In genomic region chr1:185348296-185348695, GRCh38 we compare ENCODE assay signal across 1 cellular context.
TF ChIP-seq lines count a peak whose summit lies in the region.

No MANE protein-coding gene starts in this region.

TF ChIP-seq in HepG2, 621 proteins besides CTCF, POLR2A, EP300 and RAD21 (continued from another document and continues in another):
- TF ChIP-seq, protein P1, sequence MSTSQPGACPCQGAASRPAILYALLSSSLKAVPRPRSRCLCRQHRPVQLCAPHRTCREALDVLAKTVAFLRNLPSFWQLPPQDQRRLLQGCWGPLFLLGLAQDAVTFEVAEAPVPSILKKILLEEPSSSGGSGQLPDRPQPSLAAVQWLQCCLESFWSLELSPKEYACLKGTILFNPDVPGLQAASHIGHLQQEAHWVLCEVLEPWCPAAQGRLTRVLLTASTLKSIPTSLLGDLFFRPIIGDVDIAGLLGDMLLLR (CRISPR knock-in tag; IDR thresholded peaks at IDR 0.05), result no peak
- TF ChIP-seq NONO (IDR thresholded peaks at IDR 0.05), result no peak
- TF ChIP-seq NONO (CRISPR knock-in tag; conservative IDR thresholded peaks at IDR 0.05), result no peak
- TF ChIP-seq, protein P2, sequence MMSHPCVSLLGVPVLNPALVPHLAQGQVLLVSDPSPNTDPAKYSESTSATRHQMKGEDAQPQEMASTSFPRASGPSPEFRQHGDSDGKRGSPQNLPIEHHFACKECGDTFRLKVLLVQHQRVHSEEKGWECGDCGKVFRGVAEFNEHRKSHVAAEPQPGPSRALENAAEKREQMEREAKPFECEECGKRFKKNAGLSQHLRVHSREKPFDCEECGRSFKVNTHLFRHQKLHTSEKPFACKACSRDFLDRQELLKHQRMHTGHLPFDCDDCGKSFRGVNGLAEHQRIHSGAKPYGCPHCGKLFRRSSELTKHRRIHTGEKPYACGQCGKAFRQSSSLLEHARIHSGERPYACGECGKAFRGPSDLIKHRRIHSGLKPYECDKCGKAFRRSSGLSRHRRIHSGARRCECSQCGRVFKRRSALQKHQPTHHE (CRISPR knock-in tag; IDR thresholded peaks at IDR 0.05; ENCODE audit: borderline replicate concordance), result no peak
- no peak for TF ChIP-seq ZNF121 (CRISPR knock-in tag; IDR thresholded peaks at IDR 0.05)
- TF ChIP-seq ESRRA (CRISPR knock-in tag; IDR thresholded peaks at IDR 0.05; ENCODE audit: low read depth), result no peak
- no peak for TF ChIP-seq AFF4 (CRISPR knock-in tag; IDR thresholded peaks at IDR 0.05)
- TF ChIP-seq ZFP41 (CRISPR knock-in tag; IDR thresholded peaks at IDR 0.05; ENCODE audit: borderline replicate concordance), result no peak
- no peak for TF ChIP-seq NPAS2 (CRISPR knock-in tag; IDR thresholded peaks at IDR 0.05; ENCODE audit: borderline replicate concordance)
- no peak for TF ChIP-seq JUND (CRISPR knock-in tag; IDR thresholded peaks at IDR 0.05)
- no peak for TF ChIP-seq SIX1 (CRISPR knock-in tag; IDR thresholded peaks at IDR 0.05; ENCODE audit: borderline replicate concordance)
- no peak for TF ChIP-seq SNRNP70 (IDR thresholded peaks at IDR 0.05; ENCODE audit: low read depth, low read length)
- TF ChIP-seq IKZF1 (IDR thresholded peaks at IDR 0.05), result no peak
- TF ChIP-seq SMAD1 (CRISPR knock-in tag; IDR thresholded peaks at IDR 0.05; ENCODE audit: borderline replicate concordance, low read depth), result no peak
- no peak for TF ChIP-seq TOE1 (CRISPR knock-in tag; IDR thresholded peaks at IDR 0.05)
- no peak for TF ChIP-seq MED13 (CRISPR knock-in tag; IDR thresholded peaks at IDR 0.05)
- TF ChIP-seq ZNF816 (CRISPR knock-in tag; IDR thresholded peaks at IDR 0.05; ENCODE audit: borderline replicate concordance), result no peak
- TF ChIP-seq TMF1 (CRISPR knock-in tag; IDR thresholded peaks at IDR 0.05; ENCODE audit: low read depth), result no peak
- TF ChIP-seq ZNF382 (CRISPR knock-in tag; IDR thresholded peaks at IDR 0.05; ENCODE audit: borderline replicate concordance), result no peak
- TF ChIP-seq, protein P3, sequence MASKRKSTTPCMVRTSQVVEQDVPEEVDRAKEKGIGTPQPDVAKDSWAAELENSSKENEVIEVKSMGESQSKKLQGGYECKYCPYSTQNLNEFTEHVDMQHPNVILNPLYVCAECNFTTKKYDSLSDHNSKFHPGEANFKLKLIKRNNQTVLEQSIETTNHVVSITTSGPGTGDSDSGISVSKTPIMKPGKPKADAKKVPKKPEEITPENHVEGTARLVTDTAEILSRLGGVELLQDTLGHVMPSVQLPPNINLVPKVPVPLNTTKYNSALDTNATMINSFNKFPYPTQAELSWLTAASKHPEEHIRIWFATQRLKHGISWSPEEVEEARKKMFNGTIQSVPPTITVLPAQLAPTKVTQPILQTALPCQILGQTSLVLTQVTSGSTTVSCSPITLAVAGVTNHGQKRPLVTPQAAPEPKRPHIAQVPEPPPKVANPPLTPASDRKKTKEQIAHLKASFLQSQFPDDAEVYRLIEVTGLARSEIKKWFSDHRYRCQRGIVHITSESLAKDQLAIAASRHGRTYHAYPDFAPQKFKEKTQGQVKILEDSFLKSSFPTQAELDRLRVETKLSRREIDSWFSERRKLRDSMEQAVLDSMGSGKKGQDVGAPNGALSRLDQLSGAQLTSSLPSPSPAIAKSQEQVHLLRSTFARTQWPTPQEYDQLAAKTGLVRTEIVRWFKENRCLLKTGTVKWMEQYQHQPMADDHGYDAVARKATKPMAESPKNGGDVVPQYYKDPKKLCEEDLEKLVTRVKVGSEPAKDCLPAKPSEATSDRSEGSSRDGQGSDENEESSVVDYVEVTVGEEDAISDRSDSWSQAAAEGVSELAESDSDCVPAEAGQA (IDR thresholded peaks at IDR 0.05; ENCODE audit: low read depth), result no peak
- TF ChIP-seq, protein P3 (CRISPR knock-in tag; IDR thresholded peaks at IDR 0.05; ENCODE audit: borderline replicate concordance), result no peak
- TF ChIP-seq POLR2AphosphoS5 (IDR thresholded peaks at IDR 0.05; ENCODE audit: low read depth, low read length), result no peak
- TF ChIP-seq TP53 (CRISPR knock-in tag; conservative IDR thresholded peaks at IDR 0.05), result no peak
- no peak for TF ChIP-seq SOX6 (IDR thresholded peaks at IDR 0.05)
- TF ChIP-seq SOX6 (CRISPR knock-in tag; IDR thresholded peaks at IDR 0.05), result peak; percentile 65
- TF ChIP-seq, protein P4, sequence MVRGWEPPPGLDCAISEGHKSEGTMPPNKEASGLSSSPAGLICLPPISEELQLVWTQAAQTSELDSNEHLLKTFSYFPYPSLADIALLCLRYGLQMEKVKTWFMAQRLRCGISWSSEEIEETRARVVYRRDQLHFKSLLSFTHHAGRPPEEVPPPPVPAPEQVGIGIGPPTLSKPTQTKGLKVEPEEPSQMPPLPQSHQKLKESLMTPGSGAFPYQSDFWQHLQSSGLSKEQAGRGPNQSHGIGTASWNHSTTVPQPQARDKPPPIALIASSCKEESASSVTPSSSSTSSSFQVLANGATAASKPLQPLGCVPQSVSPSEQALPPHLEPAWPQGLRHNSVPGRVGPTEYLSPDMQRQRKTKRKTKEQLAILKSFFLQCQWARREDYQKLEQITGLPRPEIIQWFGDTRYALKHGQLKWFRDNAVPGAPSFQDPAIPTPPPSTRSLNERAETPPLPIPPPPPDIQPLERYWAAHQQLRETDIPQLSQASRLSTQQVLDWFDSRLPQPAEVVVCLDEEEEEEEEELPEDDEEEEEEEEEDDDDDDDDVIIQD (CRISPR knock-in tag; IDR thresholded peaks at IDR 0.05; ENCODE audit: low read depth), result no peak
- TF ChIP-seq STAT6 (CRISPR knock-in tag; IDR thresholded peaks at IDR 0.05; ENCODE audit: borderline replicate concordance), result no peak
- no peak for TF ChIP-seq SKI (IDR thresholded peaks at IDR 0.05; ENCODE audit: partially characterized antibody)
- TF ChIP-seq SOX5 (CRISPR knock-in tag; IDR thresholded peaks at IDR 0.05; ENCODE audit: borderline replicate concordance), result peak; percentile 58; the same call in 1 of the 2 replicates
- TF ChIP-seq MBD4 (IDR thresholded peaks at IDR 0.05; ENCODE audit: borderline replicate concordance, low read length), result no peak
- no peak for TF ChIP-seq RORA (CRISPR knock-in tag; IDR thresholded peaks at IDR 0.05)
- no peak for TF ChIP-seq ZNF746 (CRISPR knock-in tag; IDR thresholded peaks at IDR 0.05)
- TF ChIP-seq U2AF1 (optimal IDR thresholded peaks at IDR 0.05; ENCODE audit: low read depth, low read length), result no peak
- no peak for TF ChIP-seq ZNF841 (CRISPR knock-in tag; IDR thresholded peaks at IDR 0.05; ENCODE audit: borderline replicate concordance)
- no peak for TF ChIP-seq ZNF724P (CRISPR knock-in tag; IDR thresholded peaks at IDR 0.05; ENCODE audit: borderline replicate concordance)
- no peak for TF ChIP-seq SIN3B (IDR thresholded peaks at IDR 0.05; ENCODE audit: low read length)
- TF ChIP-seq ZNF563 (CRISPR knock-in tag; IDR thresholded peaks at IDR 0.05), result no peak
- no peak for TF ChIP-seq BHLHE40 (IDR thresholded peaks at IDR 0.05; ENCODE audit: low read length)
- no peak for TF ChIP-seq DPF2 (CRISPR knock-in tag; IDR thresholded peaks at IDR 0.05; ENCODE audit: borderline replicate concordance, low read depth)
- no peak for TF ChIP-seq ELF1 (CRISPR knock-in tag; IDR thresholded peaks at IDR 0.05)
- TF ChIP-seq ATF4 (CRISPR knock-in tag; IDR thresholded peaks at IDR 0.05), result no peak
- TF ChIP-seq FOXP1 (IDR thresholded peaks at IDR 0.05), result no peak
- peak; percentile 61 for TF ChIP-seq FOXP1 (CRISPR knock-in tag; IDR thresholded peaks at IDR 0.05)
- no peak for TF ChIP-seq RARG (CRISPR knock-in tag; IDR thresholded peaks at IDR 0.05; ENCODE audit: low read depth)
- no peak for TF ChIP-seq ATF2 (CRISPR knock-in tag; IDR thresholded peaks at IDR 0.05)
- no peak for TF ChIP-seq ZNF510 (CRISPR knock-in tag; IDR thresholded peaks at IDR 0.05; ENCODE audit: low read depth)
- TF ChIP-seq SAP130 (CRISPR knock-in tag; IDR thresholded peaks at IDR 0.05; ENCODE audit: low read depth), result no peak
- TF ChIP-seq XBP1 (CRISPR knock-in tag; IDR thresholded peaks at IDR 0.05), result no peak
